In genomic region chr2:36197192-36197591, GRCh38 we compare ENCODE assay signal across 18 cellular contexts.
"Had no signal": no experiment of that assay in that cellular context is flagged by ENCODE, and none has a peak within 500 bp of the region (broad histone marks: within the 10 kb centered on the region; RNA-seq: fewer than 3 reads in every experiment).

No MANE protein-coding gene starts in this region.

- DNase-seq: colonic mucosa; dermis blood vessel endothelial cell; esophagus squamous epithelium; foreskin fibroblast; left colon; left ventricle myocardium superior; mesenchymal stem cell; naive B cell; retina; right lobe of liver; spleen; stimulated activated CD4-positive, alpha-beta T cell treated with anti-CD3 and anti-CD28 coated beads, Interleukin-15, amount 100 ng/mL, for 24 hours; stimulated activated CD4-positive, alpha-beta T cell treated with anti-CD3 and anti-CD28 coated beads, Interleukin-1b, Interleukin-23, amount 100 ng/mL, for 48 hours; stimulated activated CD4-positive, alpha-beta T cell treated with anti-CD3 and anti-CD28 coated beads, Interleukin-4, amount 100 ng/mL, for 24 hours; stimulated activated naive B cell treated with anti-CD40 and anti-IgM and Interleukin-4, amounts not matched to agents 10 μg/mL and 1 μg/mL and 100 μg/mL, for 72 hours; stomach; substantia nigra; transverse colon had no signal
